ENCODE assay signal across 25 cellular contexts in genomic region chr6:35650015-35650414, GRCh38.
"Had no signal": no experiment of that assay in that cellular context is flagged by ENCODE, and none has a peak within 500 bp of the region (broad histone marks: within the 10 kb centered on the region; RNA-seq: fewer than 3 reads in every experiment).

No MANE protein-coding gene starts in this region.

- H3K27me3 Mint-ChIP-seq: activated B cell treated with CpG ODN at 0.5 μM for 24 hours; activated CD4-positive, alpha-beta memory T cell treated with anti-CD3 and anti-CD28 coated beads, Interleukin-2, amount 10 ng/mL, durations not matched to agents 7 days and 5 days; activated naive CD4-positive, alpha-beta T cell treated with anti-CD3 and anti-CD28 coated beads, Interleukin-2, amount 10 ng/mL, durations not matched to agents 7 days and 5 days; activated naive CD8-positive, alpha-beta T cell treated with anti-CD3 and anti-CD28 coated beads, Interleukin-2, amount 10 ng/mL, durations not matched to agents 7 days and 5 days; activated T-cell treated with anti-CD3 and anti-CD28 coated beads, Interleukin-2, amount 50 U/mL, for 24 hours had no signal

- H3K27ac Mint-ChIP-seq: activated B cell treated with CpG ODN at 0.5 μM for 24 hours; activated CD4-positive, alpha-beta memory T cell treated with anti-CD3 and anti-CD28 coated beads, Interleukin-2, amount 10 ng/mL, durations not matched to agents 7 days and 5 days; activated naive CD4-positive, alpha-beta T cell treated with anti-CD3 and anti-CD28 coated beads, Interleukin-2, amount 10 ng/mL, durations not matched to agents 7 days and 5 days; activated naive CD4-positive, alpha-beta T cell treated with anti-CD3 and anti-CD28 coated beads, Interleukin-2, amount 50 U/mL, for 72 hours; activated naive CD8-positive, alpha-beta T cell treated with anti-CD3 and anti-CD28 coated beads, Interleukin-2, amount 10 ng/mL, durations not matched to agents 7 days and 5 days; endodermal cell had no signal

- H3K27ac ChIP-seq: colonic mucosa, gastroesophageal sphincter, heart left ventricle, WERI-Rb-1 had no signal

- H3K9me3 ChIP-seq: colonic mucosa, gastroesophageal sphincter, heart left ventricle had no signal

- ATAC-seq: activated CD4-positive, CD25-positive, alpha-beta regulatory T cell treated with anti-CD3 and anti-CD28 coated beads, Interleukin-2, amount 50 U/mL, for 24 hours; activated naive CD4-positive, alpha-beta T cell treated with anti-CD3 and anti-CD28 coated beads, Interleukin-2, amount 50 U/mL, for 72 hours; activated T-cell treated with anti-CD3 and anti-CD28 coated beads, Interleukin-2, amount 50 U/mL, for 72 hours; esophagus mucosa; gastroesophageal sphincter; heart left ventricle had no signal

- H3K4me3 Mint-ChIP-seq: activated B cell treated with CpG ODN at 0.5 μM for 24 hours; activated CD4-positive, alpha-beta memory T cell treated with anti-CD3 and anti-CD28 coated beads, Interleukin-2, amount 10 ng/mL, durations not matched to agents 7 days and 5 days; activated naive CD4-positive, alpha-beta T cell treated with anti-CD3 and anti-CD28 coated beads, Interleukin-2, amount 10 ng/mL, durations not matched to agents 7 days and 5 days; activated naive CD8-positive, alpha-beta T cell treated with anti-CD3 and anti-CD28 coated beads, Interleukin-2, amount 10 ng/mL, durations not matched to agents 7 days and 5 days; activated T-cell treated with anti-CD3 and anti-CD28 coated beads, Interleukin-2, amount 50 U/mL, for 24 hours; endodermal cell had no signal

- H3K9me3 Mint-ChIP-seq: activated naive CD4-positive, alpha-beta T cell treated with anti-CD3 and anti-CD28 coated beads, Interleukin-2, amount 50 U/mL, for 72 hours; activated T-cell treated with anti-CD3 and anti-CD28 coated beads, Interleukin-2, amount 50 U/mL, for 72 hours had no signal

- H3K4me1 ChIP-seq: colonic mucosa had no signal

- H3K27me3 ChIP-seq: colonic mucosa, gastroesophageal sphincter, heart left ventricle had no signal

- H3K36me3 ChIP-seq: colonic mucosa, WERI-Rb-1 had no signal

- DNase-seq: activated B cell treated with CpG ODN at 0.5 μM for 24 hours; activated CD4-positive, alpha-beta memory T cell treated with anti-CD3 and anti-CD28 coated beads, Interleukin-2, amount 10 ng/mL, durations not matched to agents 7 days and 5 days; activated CD4-positive, alpha-beta T cell treated with anti-CD3 and anti-CD28 coated beads for 48 hours; activated CD4-positive, alpha-beta T cell treated with anti-CD3 and anti-CD28 coated beads, Interleukin-2, amount 50 U/mL, for 4 hours; activated CD8-positive, alpha-beta memory T cell treated with anti-CD3 and anti-CD28 coated beads, Interleukin-2, amount 50 U/mL, for 48 hours; activated gamma-delta T cell; activated naive CD4-positive, alpha-beta T cell; activated naive CD4-positive, alpha-beta T cell treated with anti-CD3 and anti-CD28 coated beads, Interleukin-2, amount 10 ng/mL, durations not matched to agents 7 days and 5 days; activated naive CD8-positive, alpha-beta T cell treated with anti-CD3 and anti-CD28 coated beads, Interleukin-2, amount 10 ng/mL, durations not matched to agents 7 days and 5 days; activated T-cell treated with anti-CD3 and anti-CD28 coated beads for 4 hours; activated T-cell treated with anti-CD3 and anti-CD28 coated beads, Interleukin-2, amount 50 U/mL, for 24 hours; activated T-cell treated with anti-CD3 and anti-CD28 coated beads, Interleukin-2, amount 50 U/mL, for 72 hours; amniotic stem cell; colonic mucosa; effector memory CD4-positive, alpha-beta T cell; endodermal cell; foreskin fibroblast; glutamatergic neuron; heart left ventricle; T1000; WERI-Rb-1 had no signal

- H3K4me3 ChIP-seq: colonic mucosa, gastroesophageal sphincter, heart left ventricle had no signal
